Comparison of ENCODE assay signal across 1 cellular context in genomic region chr4:3557676-3558513, GRCh38.
A peak's percentile ranks its signal among the peaks of the same experiment; 100 is the strongest.
TF ChIP-seq lines count a peak whose summit lies in the region.
"Not testable (repeated sequence)": the region's sequence is repeated elsewhere in the genome, so short reads cannot be mapped to it uniquely, and the experiment has no call there.

No MANE protein-coding gene starts in this region.

TF ChIP-seq in HepG2, 621 proteins besides CTCF, POLR2A, EP300 and RAD21 (continued from another document and continues in another):
- peak; percentile 49 for TF ChIP-seq SKI (IDR thresholded peaks at IDR 0.05; ENCODE audit: partially characterized antibody)
- peak; percentile 78 for TF ChIP-seq FOXO1 (CRISPR knock-in tag; IDR thresholded peaks at IDR 0.05)
- not testable (repeated sequence) for TF ChIP-seq FOXP1, FOXA1 (IDR thresholded peaks at IDR 0.05)
- peak; percentile 63 for TF ChIP-seq FOXP1 (CRISPR knock-in tag; IDR thresholded peaks at IDR 0.05)
- TF ChIP-seq ELF1 (CRISPR knock-in tag; IDR thresholded peaks at IDR 0.05) = peak; percentile 52; the same call in 1 of the 2 replicates
- peak; percentile 60 for TF ChIP-seq FOSL2 (CRISPR knock-in tag; IDR thresholded peaks at IDR 0.05)
- peak; percentile 61; the same call in 1 of the 2 replicates for TF ChIP-seq FOXJ3 (CRISPR knock-in tag; IDR thresholded peaks at IDR 0.05; ENCODE audit: borderline replicate concordance)
- peak; percentile 92 for TF ChIP-seq RARA (CRISPR knock-in tag; IDR thresholded peaks at IDR 0.05)
- peak; percentile 65 for TF ChIP-seq ZNF574 (CRISPR knock-in tag; IDR thresholded peaks at IDR 0.05)
- TF ChIP-seq RCOR2 (CRISPR knock-in tag; IDR thresholded peaks at IDR 0.05) = peak; percentile 69
- 0 out of 2 replicates have a peak, but pooled peaks have one; percentile 51 for TF ChIP-seq MAX (IDR thresholded peaks at IDR 0.05)
- TF ChIP-seq FOXP4 (CRISPR knock-in tag; IDR thresholded peaks at IDR 0.05) = peak; percentile 91
- peak; percentile 98 for TF ChIP-seq ZNF263 (CRISPR knock-in tag; IDR thresholded peaks at IDR 0.05)
- TF ChIP-seq THAP11 (CRISPR knock-in tag; IDR thresholded peaks at IDR 0.05) = peak; percentile 69
- peak; percentile 68; the same call in 1 of the 2 replicates for TF ChIP-seq SOX13 (IDR thresholded peaks at IDR 0.05)
- peak in 1 of 2 experiments; percentile 86; a peak in 2 of 4 replicates for TF ChIP-seq SOX13 (CRISPR knock-in tag; conservative IDR thresholded peaks at IDR 0.05 in 1 of 2, IDR thresholded peaks at IDR 0.05 in 1 of 2)
- peak; percentile 72; the same call in 1 of the 2 replicates for TF ChIP-seq PRDM10 (CRISPR knock-in tag; IDR thresholded peaks at IDR 0.05; ENCODE audit: low read depth)
- peak; percentile 39; the same call in 1 of the 2 replicates for TF ChIP-seq ZNF644 (CRISPR knock-in tag; IDR thresholded peaks at IDR 0.05; ENCODE audit: low read depth)
- peak; percentile 70; the same call in 1 of the 2 replicates for TF ChIP-seq MEIS2 (CRISPR knock-in tag; IDR thresholded peaks at IDR 0.05)
- peak; percentile 49 for TF ChIP-seq GATAD1 (CRISPR knock-in tag; IDR thresholded peaks at IDR 0.05)
- peak; percentile 87 for TF ChIP-seq ZMYM3 (CRISPR knock-in tag; IDR thresholded peaks at IDR 0.05)
- TF ChIP-seq IKZF5 (CRISPR knock-in tag; IDR thresholded peaks at IDR 0.05) = peak; percentile 81; the same call in 1 of the 2 replicates
- TF ChIP-seq TFAP4 (IDR thresholded peaks at IDR 0.05; ENCODE audit: borderline replicate concordance, low read depth) = peak; percentile 96
- 0 out of 2 replicates have a peak, but pooled peaks have one; percentile 42 for TF ChIP-seq ZNF275 (CRISPR knock-in tag; IDR thresholded peaks at IDR 0.05; ENCODE audit: borderline replicate concordance)
- peak; percentile 47; the same call in 1 of the 2 replicates for TF ChIP-seq GATAD2A (CRISPR knock-in tag; IDR thresholded peaks at IDR 0.05)
- TF ChIP-seq SALL1 (CRISPR knock-in tag; IDR thresholded peaks at IDR 0.05) = peak; percentile 37; the same call in 1 of the 2 replicates
- TF ChIP-seq ZNF614 (CRISPR knock-in tag; IDR thresholded peaks at IDR 0.05; ENCODE audit: borderline replicate concordance) = peak; percentile 49; the same call in 1 of the 2 replicates
- peak; percentile 79 for TF ChIP-seq ELF3 (CRISPR knock-in tag; IDR thresholded peaks at IDR 0.05)
- TF ChIP-seq FOXA3 (CRISPR knock-in tag; IDR thresholded peaks at IDR 0.05) = peak; percentile 74
- peak; percentile 71 for TF ChIP-seq PATZ1 (CRISPR knock-in tag; IDR thresholded peaks at IDR 0.05)
- peak; percentile 12; the same call in 1 of the 2 replicates for TF ChIP-seq MIER2 (CRISPR knock-in tag; IDR thresholded peaks at IDR 0.05)
- 0 out of 2 replicates have a peak, but pooled peaks have one; percentile 30 for TF ChIP-seq ADNP (CRISPR knock-in tag; IDR thresholded peaks at IDR 0.05)
- TF ChIP-seq FOXA1 (CRISPR knock-in tag; IDR thresholded peaks at IDR 0.05) = peak; percentile 60; the same call in 1 of the 2 replicates
- TF ChIP-seq RXRB (CRISPR knock-in tag; IDR thresholded peaks at IDR 0.05; ENCODE audit: borderline replicate concordance) = peak; percentile 86
- 0 out of 2 replicates have a peak, but pooled peaks have one; percentile 49 for TF ChIP-seq ZNF331 (CRISPR knock-in tag; IDR thresholded peaks at IDR 0.05)
- TF ChIP-seq BRD4 (CRISPR knock-in tag; IDR thresholded peaks at IDR 0.05) = 0 out of 2 replicates have a peak, but pooled peaks have one; percentile 60
- peak; percentile 76 for TF ChIP-seq BCL6 (CRISPR knock-in tag; IDR thresholded peaks at IDR 0.05)
- 0 out of 2 replicates have a peak, but pooled peaks have one; percentile 54 for TF ChIP-seq HOXA5 (CRISPR knock-in tag; IDR thresholded peaks at IDR 0.05)
- TF ChIP-seq HNF4A (CRISPR knock-in tag; IDR thresholded peaks at IDR 0.05) = peak; percentile 94
- TF ChIP-seq CEBPG (CRISPR knock-in tag; IDR thresholded peaks at IDR 0.05) = peak; percentile 74
- TF ChIP-seq GABPB1 (CRISPR knock-in tag; IDR thresholded peaks at IDR 0.05) = peak; percentile 62
- peak; percentile 97 for TF ChIP-seq HMG20B (CRISPR knock-in tag; conservative IDR thresholded peaks at IDR 0.05)
- 0 out of 2 replicates have a peak, but pooled peaks have one; percentile 14 for TF ChIP-seq KDM1A (CRISPR knock-in tag; IDR thresholded peaks at IDR 0.05)
- TF ChIP-seq RERE (CRISPR knock-in tag; IDR thresholded peaks at IDR 0.05; ENCODE audit: low read depth) = 0 out of 2 replicates have a peak, but pooled peaks have one; percentile 9
